Comparison of ENCODE assay signal across 16 cellular contexts in the genomic region with DNA sequence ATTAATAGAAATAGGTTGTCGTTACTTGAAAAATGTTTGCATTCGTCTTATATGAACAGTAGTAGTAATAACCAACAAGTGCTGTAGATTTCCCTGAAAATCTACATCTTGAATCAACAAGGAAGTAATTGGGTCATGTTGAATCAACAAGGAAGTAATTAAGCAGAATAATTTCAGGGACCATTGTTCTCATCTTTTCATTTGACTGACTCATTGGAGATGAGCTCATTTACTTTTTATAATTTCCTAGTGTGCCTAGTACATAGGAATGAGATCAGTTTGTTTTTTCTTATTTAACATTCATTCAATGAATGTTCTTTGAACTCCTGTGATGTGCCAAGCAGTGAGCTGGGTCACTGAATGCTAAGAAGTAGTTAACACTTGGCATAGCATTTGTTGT. TPM values are rescaled to one million over a fixed set of nuclear protein-coding genes. Genes with fewer than 3 reads are reported as not detected.
DNase-seq lines count a peak whose midpoint lies in the region; ATAC-seq, FAIRE-seq and TF ChIP-seq lines count a peak whose summit lies in the region.
"Had no signal": no experiment of that assay in that cellular context is flagged by ENCODE, and none has a peak within 500 bp of the region (broad histone marks: within the 10 kb centered on the region; RNA-seq: fewer than 3 reads in every experiment).

No MANE protein-coding gene starts in this region.

- peak overlapping the region; percentile 44 to 70 (median 58) for H3K27ac ChIP-seq in transverse colon
- H3K27ac ChIP-seq: neural progenitor cell, spleen, thyroid gland had no signal

- no peak overlapping the region for H3K27ac Mint-ChIP-seq in glutamatergic neuron (ENCODE audit: unreplicated experiment)
- H3K27ac Mint-ChIP-seq: dendritic cell treated with granulocyte-macrophage colony-stimulating factor and Interleukin-4, amounts not matched to agents 40 ng/mL and 50 ng/mL, for 4 days; neural progenitor cell had no signal

- TF ChIP-seq EP300 in transverse colon (IDR thresholded peaks at IDR 0.05; ENCODE audit: low read depth), result no peak

- intact Hi-C loops in transverse colon (cut with DNase I; ENCODE audit: low total_unique reads), result no loop called here

- H3K9me3 Mint-ChIP-seq in glutamatergic neuron (ENCODE audit: unreplicated experiment), result no peaks in the 10 kb centered on the region
- H3K9me3 Mint-ChIP-seq: dendritic cell treated with granulocyte-macrophage colony-stimulating factor and Interleukin-4, amounts not matched to agents 40 ng/mL and 50 ng/mL, for 4 days; neural progenitor cell had no signal

- no peaks in the 10 kb centered on the region for H3K4me1 Mint-ChIP-seq in glutamatergic neuron (ENCODE audit: low read depth, unreplicated experiment)
- H3K4me1 Mint-ChIP-seq: neural progenitor cell had no signal

- TF ChIP-seq CTCF in transverse colon (IDR thresholded peaks at IDR 0.05), result no peak
- TF ChIP-seq CTCF in glutamatergic neuron (IDR thresholded peaks at IDR 0.05; ENCODE audit: partially characterized antibody, unreplicated experiment), result no peak

- 55 to 73% methylated on average over 2 of the region's 2 CpGs for WGBS in transverse colon (ENCODE audit: low coverage in 1 of 2), 2 donors

- peak; percentile 11 for DNase-seq in SIG-M5 treated with dmso at 0.1 percent for 504 hours (lab: John Stamatoyannopoulos, UW; ENCODE audit: unreplicated experiment)
- no peak for DNase-seq in SIG-M5 (lab: John Stamatoyannopoulos, UW)
- peak; percentile 11 for DNase-seq in RCC 7860 (ENCODE audit: low spot score)
- no peak for DNase-seq in transverse colon
- no peak for DNase-seq in glutamatergic neuron
- no peak for DNase-seq in AG08395 (ENCODE audit: low spot score)
- DNase-seq: activated CD8-positive, alpha-beta memory T cell treated with anti-CD3 and anti-CD28 coated beads, Interleukin-2, amount 50 U/mL, for 48 hours; MG63; spleen; thyroid gland had no signal

- H3K4me3 Mint-ChIP-seq in glutamatergic neuron (ENCODE audit: unreplicated experiment), result no peak overlapping the region
- H3K4me3 Mint-ChIP-seq: dendritic cell treated with granulocyte-macrophage colony-stimulating factor and Interleukin-4, amounts not matched to agents 40 ng/mL and 50 ng/mL, for 4 days; neural progenitor cell had no signal

- in situ Hi-C loops in transverse colon (cut with MboI; ENCODE audit: low pct_ligation_motif_present in 1 of 4, low pct_unique_long_range_greater_than_20kb in 1 of 4, low sequenced_read_pairs in 3 of 4), result loop anchor here in 2 of 4 donors (25.0 kb wide), 1 partner anchor 249 kb away; a partner anchor contains a TSS

- TF ChIP-seq POLR2A in transverse colon (IDR thresholded peaks at IDR 0.05), result no peak

- H3K36me3 Mint-ChIP-seq in glutamatergic neuron (ENCODE audit: unreplicated experiment), result no peaks in the 10 kb centered on the region

- no peak for ATAC-seq in HG03342 (IDR thresholded peaks at IDR 0.05; ENCODE audit: unreplicated experiment)

- H3K4me3 ChIP-seq in transverse colon, result no peak overlapping the region
- H3K4me3 ChIP-seq: MG63, neural progenitor cell, spleen, thyroid gland had no signal

- FAIRE-seq in RCC 7860 (lab: Jason Lieb, UNC) (no peak), islet of Langerhans (lab: Jason Lieb, UNC) (peak; percentile 98)
- FAIRE-seq: D721Med had no signal

- H3K4me1 ChIP-seq in transverse colon, result peaks cover 5 to 42% (median 16%) of the 10 kb centered on the region in 4 donors
- H3K4me1 ChIP-seq: neural progenitor cell, spleen, thyroid gland had no signal

- H3K9me3 ChIP-seq in transverse colon, result no peaks in the 10 kb centered on the region
- H3K9me3 ChIP-seq: MG63, spleen, thyroid gland had no signal

- H3K36me3 ChIP-seq in transverse colon, result no peaks in the 10 kb centered on the region

- H3K27me3 Mint-ChIP-seq in glutamatergic neuron (ENCODE audit: unreplicated experiment), result no peaks in the 10 kb centered on the region
- H3K27me3 Mint-ChIP-seq: dendritic cell treated with granulocyte-macrophage colony-stimulating factor and Interleukin-4, amounts not matched to agents 40 ng/mL and 50 ng/mL, for 4 days had no signal

- H3K27me3 ChIP-seq in transverse colon, result no peaks in the 10 kb centered on the region
- H3K27me3 ChIP-seq: MG63, neural progenitor cell, spleen, thyroid gland had no signal

RNA-seq across cellular contexts. Expression of a gene that starts 8.2 kb away (rescaled TPM):
- total RNA-seq in transverse colon (10 to 100 TPM in 3 of 4 donors, 1 to 10 TPM in 1; 4.2 to 42.2 (median 33.6) TPM), glutamatergic neuron (ENCODE audit: unreplicated experiment) (53.9 TPM)

RNA-seq across cellular contexts. Expression of a gene that starts 57.9 kb away (rescaled TPM):
- not detected for total RNA-seq in transverse colon
- total RNA-seq in glutamatergic neuron (ENCODE audit: unreplicated experiment), result not detected
- total RNA-seq: A673, spleen, thyroid gland had no signal

Comparison
In these comparisons a context has a peak if more than half of its experiments do, and no peak if none do; other contexts are left out.
1. DNase-seq: peak in SIG-M5 treated with dmso at 0.1 percent for 504 hours (single experiment) and RCC 7860 (single experiment); none in SIG-M5 (single experiment), transverse colon (single experiment), glutamatergic neuron (single experiment) and AG08395 (single experiment).